Comparison of ENCODE assay signal across 11 cellular contexts in genomic region chr4:7647932-7648812, GRCh38.
DNase-seq lines count a peak whose midpoint lies in the region; ATAC-seq and TF ChIP-seq lines count a peak whose summit lies in the region.
"Had no signal": no experiment of that assay in that cellular context is flagged by ENCODE, and none has a peak within 500 bp of the region (broad histone marks: within the 10 kb centered on the region; RNA-seq: fewer than 3 reads in every experiment).

No MANE protein-coding gene starts in this region.

- H3K4me3 Mint-ChIP-seq in chondrocyte (ENCODE audit: unreplicated experiment), result no peak overlapping the region
- H3K4me3 Mint-ChIP-seq: brain had no signal

- no CpG with 5 or more reads among the region's 21 CpGs for WGBS in neuronal stem cell (ENCODE audit: extremely low coverage in 2 of 2, insufficient read length in 2 of 2, insufficient replicate concordance in 1 of 2), 2 donors
- WGBS in thyroid gland, 2 donors, result 83 to 88% methylated on average over 20 to 21 of the region's 21 CpGs

- peaks cover 10 to 13% of the 10 kb centered on the region in 2 donors for H3K4me1 ChIP-seq in neuronal stem cell (ENCODE audit: control insufficient read depth in 2 of 2, insufficient read depth in 1 of 2, low read depth in 1 of 2, low read length in 2 of 2)
- peaks cover 12 to 24% of the 10 kb centered on the region in 2 donors for H3K4me1 ChIP-seq in thyroid gland
- peaks cover 23% of the 10 kb centered on the region for H3K4me1 ChIP-seq in foreskin keratinocyte

- peak overlapping the region; percentile 31 for H2BK12ac ChIP-seq in neuronal stem cell (ENCODE audit: low read length)

- no peak overlapping the region for H4K8ac ChIP-seq in neuronal stem cell (ENCODE audit: low read depth, low read length)

- no peaks in the 10 kb centered on the region for H3K36me3 ChIP-seq in neuronal stem cell (replicated peaks in 1 of 2; ENCODE audit: control insufficient read depth in 2 of 2, insufficient read depth in 2 of 2, low read length in 2 of 2)
- no peaks in the 10 kb centered on the region for H3K36me3 ChIP-seq in thyroid gland

- H3K27ac Mint-ChIP-seq in chondrocyte (ENCODE audit: unreplicated experiment), result no peak overlapping the region

- H3K4me3 ChIP-seq in neuronal stem cell (ENCODE audit: low read length in 2 of 2) (no peak overlapping the region), thyroid gland (replicated peaks in 1 of 3) (no peak overlapping the region)

- H2BK15ac ChIP-seq in neuronal stem cell (ENCODE audit: low read length), result no peak overlapping the region

- H3K9me3 ChIP-seq in neuronal stem cell (replicated peaks in 1 of 2; ENCODE audit: control insufficient read depth in 2 of 2, insufficient read depth in 1 of 2, low read depth in 1 of 2, low read length in 2 of 2), result peaks cover 0 to 12% of the 10 kb centered on the region in 2 donors
- no peaks in the 10 kb centered on the region for H3K9me3 ChIP-seq in thyroid gland

- H3K9me3 Mint-ChIP-seq in chondrocyte (ENCODE audit: low read depth), result peaks cover 6% of the 10 kb centered on the region

- no peak overlapping the region for H3K9ac ChIP-seq in neuronal stem cell (ENCODE audit: low read depth, low read length, poor library complexity)

- H3K4me2 ChIP-seq in neuronal stem cell (ENCODE audit: insufficient read depth, low read length, poor library complexity, severe bottlenecking), result no peak overlapping the region

- H3K4me1 Mint-ChIP-seq in chondrocyte (ENCODE audit: low read depth), result peaks cover 26% of the 10 kb centered on the region

- H4K91ac ChIP-seq in neuronal stem cell (ENCODE audit: low read depth, low read length, poor library complexity), result no peak overlapping the region

- no peak overlapping the region for H2AFZ ChIP-seq in neuronal stem cell (ENCODE audit: low read length)

- TF ChIP-seq CTCF in chondrocyte (IDR thresholded peaks at IDR 0.05), result no peak
- no peak for TF ChIP-seq CTCF in thyroid gland (IDR thresholded peaks at IDR 0.05)
- no peak for TF ChIP-seq CTCF in foreskin keratinocyte (conservative IDR thresholded peaks at IDR 0.05)

- H3K14ac ChIP-seq in neuronal stem cell (ENCODE audit: low read length), result no peak overlapping the region

- no peak overlapping the region for H2BK120ac ChIP-seq in neuronal stem cell (ENCODE audit: low read depth, low read length)

- no peak overlapping the region for H3K23ac ChIP-seq in neuronal stem cell (ENCODE audit: low read depth, low read length, poor library complexity)

- H3K36me3 Mint-ChIP-seq in chondrocyte (ENCODE audit: low read depth), result peaks cover 5% of the 10 kb centered on the region

- H3K79me1 ChIP-seq in neuronal stem cell (ENCODE audit: low read depth, low read length), result no peaks in the 10 kb centered on the region

- DNase-seq in EH (ENCODE audit: low read depth) (peak; percentile 94), MV-4-11 (lab: John Stamatoyannopoulos, UW) (peak; percentile 98), chondrocyte (ENCODE audit: low spot score) (peak; percentile 81), neuronal stem cell (ENCODE audit: low spot score) (no peak), thyroid gland (no peak), foreskin keratinocyte (no peak)
- no peak for DNase-seq in stimulated activated CD4-positive, alpha-beta T cell treated with anti-CD3 and anti-CD28 coated beads, Interleukin-4, amount 100 ng/mL, for 24 hours
- DNase-seq: activated CD4-positive, CD25-positive, alpha-beta regulatory T cell treated with anti-CD3 and anti-CD28 coated beads, Interleukin-2, amount 50 U/mL, for 72 hours; NCI-H510A treated with DMSO at 0.1 percent for 48 hours had no signal

- no peak for TF ChIP-seq POLR2A in thyroid gland (IDR thresholded peaks at IDR 0.05)

- H2AK5ac ChIP-seq in neuronal stem cell (ENCODE audit: low read depth, low read length), result no peak overlapping the region

- H3K27me3 ChIP-seq in neuronal stem cell (ENCODE audit: control insufficient read depth in 3 of 3, insufficient read depth in 3 of 3, low read depth in 1 of 3, low read length in 3 of 3) (peaks cover 0 to 5% (median 0%) of the 10 kb centered on the region in 3 experiments), thyroid gland (no peaks in the 10 kb centered on the region), foreskin keratinocyte (peaks cover 15% of the 10 kb centered on the region)

- H3K4ac ChIP-seq in neuronal stem cell (ENCODE audit: low read length), result no peak overlapping the region

- H3K18ac ChIP-seq in neuronal stem cell (ENCODE audit: low read length), result peak overlapping the region; percentile 11

- H2BK5ac ChIP-seq in neuronal stem cell (ENCODE audit: low read length), result no peak overlapping the region

- intact Hi-C loops in thyroid gland (cut with DNase I), result no loop called here

- H3K27me3 Mint-ChIP-seq in chondrocyte (ENCODE audit: low read depth), result peaks cover 20% of the 10 kb centered on the region

- ATAC-seq in GM21619 (IDR thresholded peaks at IDR 0.05; ENCODE audit: unreplicated experiment) (no peak), foreskin keratinocyte (no peak)

- H3K27ac ChIP-seq in neuronal stem cell (replicated peaks; ENCODE audit: low read length) (no peak overlapping the region), thyroid gland (no peak overlapping the region), foreskin keratinocyte (no peak overlapping the region)

Comparison
In these comparisons a context has a peak if more than half of its experiments do, and no peak if none do; other contexts are left out.
1. DNase-seq: peak in EH (single experiment), MV-4-11 (single experiment) and chondrocyte (single experiment); none in neuronal stem cell (single experiment), thyroid gland (0 of 2), stimulated activated CD4-positive, alpha-beta T cell treated with anti-CD3 and anti-CD28 coated beads, Interleukin-4, amount 100 ng/mL, for 24 hours (single experiment) and foreskin keratinocyte (0 of 2).